19 cellular contexts compared by ENCODE assay signal in the genomic region with DNA sequence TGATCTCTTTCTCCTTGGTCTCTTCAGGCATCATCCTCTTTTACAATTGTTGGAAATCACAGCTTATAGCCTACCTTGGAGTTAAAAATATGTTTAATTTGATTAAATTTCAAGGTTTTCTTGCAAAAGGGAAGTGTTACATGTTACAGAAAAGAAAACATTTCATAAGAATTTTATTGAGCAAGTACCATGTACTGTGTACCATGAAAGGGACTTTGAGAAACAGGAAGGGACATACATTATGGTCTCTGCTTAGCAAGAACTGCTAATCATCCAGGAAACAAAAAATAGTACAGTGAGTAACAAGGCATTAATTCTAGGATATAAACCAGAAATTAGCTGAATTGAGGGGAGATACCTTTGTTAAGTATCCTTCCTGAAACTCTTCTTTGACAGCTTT.
"Had no signal": no experiment of that assay in that cellular context is flagged by ENCODE, and none has a peak within 500 bp of the region (broad histone marks: within the 10 kb centered on the region; RNA-seq: fewer than 3 reads in every experiment).

No MANE protein-coding gene starts in this region.

- ATAC-seq: activated CD8-positive, alpha-beta T cell treated with anti-CD3 and anti-CD28 coated beads, Interleukin-2, amount 10 ng/mL, durations not matched to agents 7 days and 5 days; left ventricle myocardium superior; natural killer cell; WTC11 had no signal

- H3K27me3 ChIP-seq: brain microvascular endothelial cell, esophagus squamous epithelium, transverse colon had no signal

- H3K36me3 ChIP-seq: brain microvascular endothelial cell, esophagus squamous epithelium, transverse colon had no signal

- H3K4me3 Mint-ChIP-seq: activated CD4-positive, alpha-beta T cell treated with anti-CD3 and anti-CD28 coated beads, Interleukin-2, amount 10 ng/mL, durations not matched to agents 24 days and 14 days; activated CD8-positive, alpha-beta T cell treated with anti-CD3 and anti-CD28 coated beads, Interleukin-2, amount 10 ng/mL, durations not matched to agents 7 days and 5 days; activated naive CD8-positive, alpha-beta T cell treated with anti-CD3 and anti-CD28 coated beads, Interleukin-2, amount 10 ng/mL, durations not matched to agents 7 days and 5 days; central memory CD8-positive, alpha-beta T cell; natural killer cell; WTC11 had no signal

- H3K27ac ChIP-seq: brain microvascular endothelial cell, esophagus squamous epithelium, transverse colon had no signal

- H3K36me3 Mint-ChIP-seq: activated naive CD8-positive, alpha-beta T cell treated with anti-CD3 and anti-CD28 coated beads, Interleukin-2, amount 10 ng/mL, durations not matched to agents 7 days and 5 days; natural killer cell; WTC11 had no signal

- H3K4me3 ChIP-seq: esophagus squamous epithelium, transverse colon had no signal

- H3K27me3 Mint-ChIP-seq: central memory CD8-positive, alpha-beta T cell had no signal

- H3K27ac Mint-ChIP-seq: activated CD4-positive, alpha-beta T cell treated with anti-CD3 and anti-CD28 coated beads, Interleukin-2, amount 10 ng/mL, durations not matched to agents 24 days and 14 days; activated CD8-positive, alpha-beta T cell treated with anti-CD3 and anti-CD28 coated beads, Interleukin-2, amount 10 ng/mL, durations not matched to agents 7 days and 5 days; activated naive CD8-positive, alpha-beta T cell treated with anti-CD3 and anti-CD28 coated beads, Interleukin-2, amount 10 ng/mL, durations not matched to agents 7 days and 5 days; natural killer cell; WTC11 had no signal

- H3K9me3 Mint-ChIP-seq: activated naive CD8-positive, alpha-beta T cell treated with anti-CD3 and anti-CD28 coated beads, Interleukin-2, amount 10 ng/mL, durations not matched to agents 7 days and 5 days; central memory CD8-positive, alpha-beta T cell; natural killer cell; WTC11 had no signal

- H3K4me1 ChIP-seq: transverse colon had no signal

- H3K9me3 ChIP-seq: esophagus squamous epithelium, transverse colon had no signal

- DNase-seq: activated CD4-positive, alpha-beta T cell treated with anti-CD3 and anti-CD28 coated beads, Interleukin-2, amount 10 ng/mL, durations not matched to agents 24 days and 14 days; activated CD8-positive, alpha-beta T cell treated with anti-CD3 and anti-CD28 coated beads, Interleukin-2, amount 10 ng/mL, durations not matched to agents 7 days and 5 days; activated naive CD4-positive, alpha-beta T cell; activated naive CD8-positive, alpha-beta T cell treated with anti-CD3 and anti-CD28 coated beads, Interleukin-2, amount 10 ng/mL, durations not matched to agents 7 days and 5 days; anterior cingulate cortex; brain microvascular endothelial cell; cortex of kidney; effector CD4-positive, alpha-beta T cell; esophagus squamous epithelium; kidney glomerular epithelial cell; left ventricle myocardium superior; mesenchymal stem cell; natural killer cell; stimulated activated CD4-positive, alpha-beta T cell treated with anti-CD3 and anti-CD28 coated beads, Interleukin-2, amount 100 ng/mL, for 48 hours; stimulated activated naive CD4-positive, alpha-beta T cell treated with Interleukin-2 at 50 U/mL for 16 hours; T-helper 2 cell; transverse colon had no signal
